ENCODE assay signal across 1 cellular context in the genomic region with DNA sequence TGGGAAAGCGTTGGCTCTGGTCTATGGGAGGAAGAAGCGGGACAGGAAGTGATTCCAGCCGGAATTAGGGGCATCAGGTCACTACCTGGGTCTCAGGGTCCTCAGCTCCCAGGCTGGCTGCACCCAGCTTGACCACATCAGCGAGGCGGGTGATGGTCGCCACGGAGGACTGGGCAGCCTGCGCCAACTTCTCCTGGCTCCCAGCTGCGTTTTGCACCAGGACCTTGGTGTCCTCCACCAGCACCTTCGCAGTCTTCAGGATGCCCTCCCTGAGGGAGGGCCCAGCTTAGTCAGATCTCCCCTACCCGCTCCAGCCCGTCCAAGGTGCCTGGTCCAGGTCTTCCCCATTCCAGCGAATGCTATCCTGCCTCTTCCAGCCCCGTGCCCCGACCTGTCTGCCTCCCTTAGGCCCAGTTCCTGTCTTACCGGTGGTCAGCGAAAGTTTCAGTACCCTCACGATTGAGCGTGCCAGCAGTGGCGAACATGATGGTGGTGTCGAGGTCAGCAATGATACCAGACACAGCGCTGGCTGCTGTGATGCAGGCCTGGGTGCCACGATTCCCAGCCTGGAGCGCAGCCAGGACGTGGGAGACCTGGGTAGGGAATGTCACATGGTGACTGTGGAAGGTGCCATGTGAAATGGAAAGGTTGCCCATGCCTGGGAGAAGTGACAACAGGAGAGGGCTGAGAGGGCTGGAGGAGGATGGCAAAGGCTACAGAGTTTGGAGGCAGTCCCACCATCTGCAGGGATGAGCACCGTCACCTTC.
TF ChIP-seq lines count a peak whose summit lies in the region.

No MANE protein-coding gene starts in this region.

TF ChIP-seq in HCT116, 20 proteins besides CTCF, POLR2A, EP300 and RAD21:
- no peak for TF ChIP-seq TCF7L2 (IDR thresholded peaks at IDR 0.05; ENCODE audit: borderline replicate concordance, extremely low read depth, insufficient read depth, insufficient read length)
- no peak for TF ChIP-seq SIN3A (IDR thresholded peaks at IDR 0.05; ENCODE audit: low read depth)
- no peak for TF ChIP-seq YY1 (IDR thresholded peaks at IDR 0.05; ENCODE audit: extremely low read depth, insufficient replicate concordance, low read depth, low read length)
- TF ChIP-seq FOSL1 (IDR thresholded peaks at IDR 0.05; ENCODE audit: low read depth) = no peak
- no peak for TF ChIP-seq ZBTB33 (IDR thresholded peaks at IDR 0.05; ENCODE audit: extremely low read depth, insufficient replicate concordance, low read length)
- TF ChIP-seq ZFX (IDR thresholded peaks at IDR 0.05) = no peak
- TF ChIP-seq MAX (IDR thresholded peaks at IDR 0.05) = no peak
- no peak for TF ChIP-seq CBX3 (IDR thresholded peaks at IDR 0.05; ENCODE audit: low read depth)
- no peak for TF ChIP-seq POLR2AphosphoS5 (IDR thresholded peaks at IDR 0.05; ENCODE audit: low read depth, low read length)
- TF ChIP-seq SP1 (IDR thresholded peaks at IDR 0.05; ENCODE audit: low read depth) = no peak
- TF ChIP-seq CEBPB (IDR thresholded peaks at IDR 0.05; ENCODE audit: low read depth) = no peak
- TF ChIP-seq EGR1 (IDR thresholded peaks at IDR 0.05; ENCODE audit: low read depth) = no peak
TF ChIP-seq in HCT116: peak in this region for 0.
